Comparison of ENCODE assay signal across 11 cellular contexts in genomic region chr2:144198116-144198515, GRCh38.
DNase-seq lines count a peak whose midpoint lies in the region; ATAC-seq, FAIRE-seq and TF ChIP-seq lines count a peak whose summit lies in the region.
"Had no signal": no experiment of that assay in that cellular context is flagged by ENCODE, and none has a peak within 500 bp of the region (broad histone marks: within the 10 kb centered on the region; RNA-seq: fewer than 3 reads in every experiment).

No MANE protein-coding gene starts in this region.

- POLR2A ChIA-PET in HCT116 (lab: Charles Lee): no interaction called here

- TF ChIP-seq CTCF in HCT116 (IDR thresholded peaks at IDR 0.05 in 2 of 3, conservative IDR thresholded peaks at IDR 0.05 in 1 of 3; ENCODE audit: borderline replicate concordance in 1 of 3, insufficient read depth in 1 of 3, low read depth in 2 of 3, low read length in 2 of 3) (no peak), kidney (IDR thresholded peaks at IDR 0.05; ENCODE audit: borderline replicate concordance, extremely low read depth, insufficient read depth) (no peak), sigmoid colon (IDR thresholded peaks at IDR 0.05) (no peak)

- H3K9me3 ChIP-seq in HCT116 (ENCODE audit: control insufficient read depth in 1 of 2, insufficient read depth in 1 of 2, low read depth in 1 of 2, low read length in 2 of 2) (no peaks in the 10 kb centered on the region), kidney (ENCODE audit: control insufficient read depth in 1 of 2, low read length in 2 of 2) (no peaks in the 10 kb centered on the region), sigmoid colon (no peaks in the 10 kb centered on the region)

- H3K27ac ChIP-seq in HCT116 (ENCODE audit: low read depth, low read length) (no peak overlapping the region), kidney (ENCODE audit: low read depth in 2 of 2, low read length in 2 of 2) (no peak overlapping the region), sigmoid colon (no peak overlapping the region)

- ATAC-seq in HCT116 (no peak; the same call in 1 of the 2 replicates), HG03378 (IDR thresholded peaks at IDR 0.05; ENCODE audit: unreplicated experiment) (no peak)

- H3K4me1 Mint-ChIP-seq in T-helper 2 cell treated with Interferon-gamma antibody and Interleukin-4, amounts not matched to agents 5 μg/mL and 100 μg/mL, for 36 hours (ENCODE audit: low read depth): peaks cover 30% of the 10 kb centered on the region

- WGBS in sigmoid colon, 2 donors: 64 to 75% methylated on average over 3 of the region's 3 CpGs

- peak; percentile 8 for DNase-seq in AG08395 (ENCODE audit: low spot score)
- peak; percentile 4 for DNase-seq in HCT116 (ENCODE audit: low read depth, low spot score)
- DNase-seq in T-helper 2 cell treated with Interferon-gamma antibody and Interleukin-4, amounts not matched to agents 5 μg/mL and 100 μg/mL, for 36 hours (ENCODE audit: low spot score): no peak
- DNase-seq in glomerular endothelial cell (ENCODE audit: extremely low read depth, low read depth, low spot score): peak; percentile 25
- DNase-seq in kidney: no peak
- DNase-seq in NCI-H1694 treated with DMSO at 0.1 percent for 48 hours (lab: John Stamatoyannopoulos, UW): no peak
- DNase-seq in sigmoid colon: no peak
- DNase-seq: anterior cingulate cortex, DND-41, T1000 had no signal

- H3K9me3 Mint-ChIP-seq in T-helper 2 cell treated with Interferon-gamma antibody and Interleukin-4, amounts not matched to agents 5 μg/mL and 100 μg/mL, for 36 hours: no peaks in the 10 kb centered on the region

- no peaks in the 10 kb centered on the region for H3K27me3 Mint-ChIP-seq in T-helper 2 cell treated with Interferon-gamma antibody and Interleukin-4, amounts not matched to agents 5 μg/mL and 100 μg/mL, for 36 hours (ENCODE audit: low read depth)

- peak overlapping the region; percentile 40 for H3K4me2 ChIP-seq in HCT116 (ENCODE audit: low read length)

- RAD21 ChIA-PET in HCT116 (lab: Charles Lee; ENCODE audit: low non-redundant PET in 1 of 2, low total read pairs in 2 of 2, uncharacterized antibody in 2 of 2, unreplicated experiment in 2 of 2): no interaction called here

- H3K4me1 ChIP-seq in HCT116 (ENCODE audit: control insufficient read depth in 1 of 2, insufficient read depth in 2 of 2, low read length in 2 of 2) (peaks cover 3 to 16% of the 10 kb centered on the region in 2 experiments; a peak in 3 of 4 replicates), kidney (ENCODE audit: control insufficient read depth in 1 of 2, insufficient read depth in 1 of 2, low read depth in 1 of 2, low read length in 2 of 2) (no peaks in the 10 kb centered on the region), sigmoid colon (no peaks in the 10 kb centered on the region)

- H2AFZ ChIP-seq in HCT116 (ENCODE audit: low read depth, low read length, poor library complexity, severe bottlenecking): peak overlapping the region; percentile 10

- no peaks in the 10 kb centered on the region for H3K36me3 ChIP-seq in HCT116 (ENCODE audit: control insufficient read depth in 1 of 2, insufficient read depth in 2 of 2, low read length in 2 of 2)
- H3K36me3 ChIP-seq in kidney (ENCODE audit: control insufficient read depth in 1 of 2, insufficient read depth in 2 of 2, low read length in 2 of 2): no peaks in the 10 kb centered on the region
- H3K36me3 ChIP-seq in sigmoid colon: no peaks in the 10 kb centered on the region

- no peak overlapping the region for H3K4me3 Mint-ChIP-seq in T-helper 2 cell treated with Interferon-gamma antibody and Interleukin-4, amounts not matched to agents 5 μg/mL and 100 μg/mL, for 36 hours

- no peak for TF ChIP-seq EP300 in sigmoid colon (IDR thresholded peaks at IDR 0.05)

- H3K4me3 ChIP-seq in HCT116 (replicated peaks in 1 of 2; ENCODE audit: low read depth in 1 of 2, low read length in 2 of 2): no peak overlapping the region
- H3K4me3 ChIP-seq in kidney (ENCODE audit: low read length in 2 of 2): no peak overlapping the region
- no peak overlapping the region for H3K4me3 ChIP-seq in sigmoid colon

- no peaks in the 10 kb centered on the region for H3K79me2 ChIP-seq in HCT116 (ENCODE audit: insufficient read depth, low read length)

- H4K20me1 ChIP-seq in HCT116 (ENCODE audit: insufficient read depth): no peaks in the 10 kb centered on the region

- H3K27me3 ChIP-seq in HCT116 (ENCODE audit: insufficient read depth, low read length): no peaks in the 10 kb centered on the region
- no peaks in the 10 kb centered on the region for H3K27me3 ChIP-seq in sigmoid colon

- intact Hi-C loops in HCT116 (cut with micrococcal nuclease) (no loop called here), kidney (cut with DNase I) (no loop called here), sigmoid colon (cut with DNase I) (no loop called here)

- H3K27ac Mint-ChIP-seq in T-helper 2 cell treated with Interferon-gamma antibody and Interleukin-4, amounts not matched to agents 5 μg/mL and 100 μg/mL, for 36 hours: peak overlapping the region; percentile 28

- no peak for TF ChIP-seq RAD21 in HCT116 (IDR thresholded peaks at IDR 0.05; ENCODE audit: low read depth)

- TF ChIP-seq POLR2A in HCT116 (IDR thresholded peaks at IDR 0.05; ENCODE audit: borderline replicate concordance, extremely low read depth, insufficient read depth, insufficient read length): no peak
- TF ChIP-seq POLR2A in sigmoid colon (IDR thresholded peaks at IDR 0.05): no peak

- peaks cover 26% of the 10 kb centered on the region for H3K36me3 Mint-ChIP-seq in T-helper 2 cell treated with Interferon-gamma antibody and Interleukin-4, amounts not matched to agents 5 μg/mL and 100 μg/mL, for 36 hours (ENCODE audit: low read depth)

- peaks cover 2% of the 10 kb centered on the region; the same call in 1 of the 2 replicates for H3K9me2 ChIP-seq in HCT116 (ENCODE audit: insufficient read depth)

- no TSS peak for BruUV-seq in HCT116 (replicated peaks; lab: Mats Ljungman, UMichigan)

- CTCF ChIA-PET in HCT116 (lab: Charles Lee): no interaction called here

- H3K9ac ChIP-seq in HCT116 (ENCODE audit: low read length) (no peak overlapping the region), kidney (ENCODE audit: low read length in 2 of 2) (no peak overlapping the region)

- no peak for FAIRE-seq in kidney (lab: Jason Lieb, UNC)

TF ChIP-seq in HCT116, 20 proteins besides CTCF, POLR2A, EP300 and RAD21:
- TF ChIP-seq FOSL1 (IDR thresholded peaks at IDR 0.05; ENCODE audit: low read depth): no peak
- peak; percentile 52 for TF ChIP-seq CEBPB (IDR thresholded peaks at IDR 0.05; ENCODE audit: low read depth)
- TF ChIP-seq JUND (IDR thresholded peaks at IDR 0.05): peak; percentile 39; the same call in 1 of the 2 replicates
- TF ChIP-seq REST (IDR thresholded peaks at IDR 0.05; ENCODE audit: low read depth): no peak
- TF ChIP-seq ZNF274 (IDR thresholded peaks at IDR 0.05; ENCODE audit: low read depth, low read length): no peak
- no peak for TF ChIP-seq TCF7L2 (IDR thresholded peaks at IDR 0.05; ENCODE audit: borderline replicate concordance, extremely low read depth, insufficient read depth, insufficient read length)
- peak; percentile 63 for TF ChIP-seq ELF1 (IDR thresholded peaks at IDR 0.05; ENCODE audit: borderline replicate concordance, low read depth)

Comparison
In these comparisons a context has a peak if more than half of its experiments do, and no peak if none do; other contexts are left out.
1. DNase-seq: peak in AG08395 (single experiment), HCT116 (single experiment) and glomerular endothelial cell (single experiment); none in T-helper 2 cell treated with Interferon-gamma antibody and Interleukin-4, amounts not matched to agents 5 μg/mL and 100 μg/mL, for 36 hours (single experiment), kidney (single experiment), NCI-H1694 treated with DMSO at 0.1 percent for 48 hours (single experiment) and sigmoid colon (single experiment).